ENCODE assay signal across 24 cellular contexts in genomic region chr22:41934284-41935014, GRCh38. TPM values are rescaled to one million over a fixed set of nuclear protein-coding genes. Genes with fewer than 3 reads are reported as not detected.
A peak's percentile ranks its signal among the peaks of the same experiment; 100 is the strongest.
DNase-seq lines count a peak whose midpoint lies in the region; ATAC-seq, FAIRE-seq and TF ChIP-seq lines count a peak whose summit lies in the region.
"Had no signal": no experiment of that assay in that cellular context is flagged by ENCODE, and none has a peak within 500 bp of the region (broad histone marks: within the 10 kb centered on the region; RNA-seq: fewer than 3 reads in every experiment).

No MANE protein-coding gene starts in this region.

- no peak overlapping the region for H2AFZ ChIP-seq in HepG2 (ENCODE audit: low read length)

- H3K4me1 ChIP-seq in HepG2 (ENCODE audit: insufficient read depth, low read length) (no peaks in the 10 kb centered on the region), right lobe of liver (no peaks in the 10 kb centered on the region), left ventricle myocardium inferior (peaks cover 35% of the 10 kb centered on the region)
- H3K4me1 ChIP-seq: HAP-1, SJSA1, thyroid gland had no signal

- H3K9ac ChIP-seq in HepG2 (ENCODE audit: insufficient read depth, low read depth, low read length), result no peak overlapping the region

- in situ Hi-C loops in HepG2 (cut with HindIII; ENCODE audit: extremely low pct_ligation_motif_present, low pct_unique_long_range_greater_than_20kb), result no loop called here

- no peak overlapping the region for H3K4me3 ChIP-seq in HepG2 (replicated peaks in 1 of 3; ENCODE audit: insufficient read depth in 1 of 3, low read depth in 2 of 3, low read length in 3 of 3)
- no peak overlapping the region for H3K4me3 ChIP-seq in right lobe of liver
- no peak overlapping the region for H3K4me3 ChIP-seq in WERI-Rb-1 (ENCODE audit: low read depth, low read length)
- H3K4me3 ChIP-seq in left ventricle myocardium inferior, result peak overlapping the region; percentile 29
- H3K4me3 ChIP-seq: HAP-1, SJSA1, thyroid gland had no signal

- ATAC-seq in HepG2 (no peak), right lobe of liver (no peak), GM18861 (IDR thresholded peaks at IDR 0.05; ENCODE audit: unreplicated experiment) (no peak)
- ATAC-seq: PC-3 had no signal

- WGBS in HepG2 (ENCODE audit: low lambda C conversion rate), result 97% methylated on average over 14 of the region's 17 CpGs
- WGBS in right lobe of liver (ENCODE audit: insufficient coverage, low coverage, low lambda C conversion rate, missing lambda C conversion rate), result 90% methylated on average over 6 of the region's 17 CpGs

- no peaks in the 10 kb centered on the region for H3K9me3 ChIP-seq in HepG2 (ENCODE audit: low read length)
- no peaks in the 10 kb centered on the region for H3K9me3 ChIP-seq in right lobe of liver
- no peaks in the 10 kb centered on the region for H3K9me3 ChIP-seq in WERI-Rb-1 (ENCODE audit: severe bottlenecking)
- no peaks in the 10 kb centered on the region for H3K9me3 ChIP-seq in left ventricle myocardium inferior (replicated peaks)
- H3K9me3 ChIP-seq: HAP-1, SJSA1, thyroid gland had no signal

- no peak overlapping the region for H3K4me2 ChIP-seq in HepG2 (ENCODE audit: low read depth, low read length)

- H3K27me3 ChIP-seq in HepG2 (ENCODE audit: control insufficient read depth in 1 of 2, insufficient read depth in 2 of 2, low read length in 2 of 2) (no peaks in the 10 kb centered on the region), right lobe of liver (no peaks in the 10 kb centered on the region), WERI-Rb-1 (ENCODE audit: insufficient read depth, low read depth, severe bottlenecking) (no peaks in the 10 kb centered on the region), left ventricle myocardium inferior (ENCODE audit: low read depth) (no peaks in the 10 kb centered on the region)
- H3K27me3 ChIP-seq: SJSA1, thyroid gland had no signal

- POLR2A ChIA-PET in HepG2 (lab: Yijun Ruan, JAX), result no interaction called here

- no TSS peak for BruUV-seq in HepG2 (replicated peaks; lab: Mats Ljungman, UMichigan)

- peaks cover 6 to 17% of the 10 kb centered on the region in 2 experiments; a peak in 3 of 5 replicates for H3K36me3 ChIP-seq in HepG2 (replicated peaks in 1 of 2; ENCODE audit: control insufficient read depth in 1 of 2, insufficient read depth in 2 of 2, low read length in 2 of 2)
- no peaks in the 10 kb centered on the region for H3K36me3 ChIP-seq in right lobe of liver
- H3K36me3 ChIP-seq in WERI-Rb-1, result peaks cover 52% of the 10 kb centered on the region
- H3K36me3 ChIP-seq in left ventricle myocardium inferior, result no peaks in the 10 kb centered on the region
- H3K36me3 ChIP-seq: thyroid gland had no signal

- TF ChIP-seq POLR2A in HepG2 (IDR thresholded peaks at IDR 0.05; ENCODE audit: insufficient read depth in 1 of 2, low read depth in 2 of 2, low read length in 2 of 2) (no peak), right lobe of liver (IDR thresholded peaks at IDR 0.05) (no peak)

- no peaks in the 10 kb centered on the region for H4K20me1 ChIP-seq in HepG2 (ENCODE audit: insufficient read depth, low read length)

- H3K27ac ChIP-seq in HepG2 (ENCODE audit: extremely low read length, insufficient read depth, low read length) (no peak overlapping the region), right lobe of liver (no peak overlapping the region), WERI-Rb-1 (no peak overlapping the region), left ventricle myocardium inferior (replicated peaks) (peak overlapping the region; percentile 88)
- H3K27ac ChIP-seq: HL-60, SJSA1, thyroid gland had no signal

- DNase-seq in HepG2 (ENCODE audit: low spot score) (no peak), right lobe of liver (no peak), WERI-Rb-1 (peak; percentile 63), left ventricle myocardium inferior (no peak), NCI-H1105 (lab: John Stamatoyannopoulos, UW) (no peak), NCI-H345 treated with DMSO at 0.1 percent for 48 hours (lab: John Stamatoyannopoulos, UW; ENCODE audit: unreplicated experiment) (no peak)
- DNase-seq in stimulated activated CD4-positive, alpha-beta T cell treated with anti-CD3 and anti-CD28 coated beads, Interleukin-2, amount 100 ng/mL, for 24 hours, result no peak
- DNase-seq: ACHN; activated CD8-positive, alpha-beta memory T cell treated with anti-CD3 and anti-CD28 coated beads, Interleukin-2, amount 50 U/mL, for 48 hours; activated gamma-delta T cell; CD8-positive, alpha-beta T cell; DMS79 treated with DMSO at 0.1 percent for 48 hours; KBM-7; mammary epithelial cell; naive thymus-derived CD8-positive, alpha-beta T cell; NCI-H1048; PC-3; T-helper 9 cell; thyroid gland had no signal

- FAIRE-seq in HepG2 (lab: Jason Lieb, UNC), result no peak

- H3K79me2 ChIP-seq in HepG2 (ENCODE audit: insufficient read depth, low read length), result no peaks in the 10 kb centered on the region

- CTCF ChIA-PET in HepG2 (lab: Yijun Ruan, JAX; ENCODE audit: low intra/inter-chr PET ratio, low total read pairs), result no interaction called here

- TF ChIP-seq EP300 in HepG2 (IDR thresholded peaks at IDR 0.05; ENCODE audit: low read depth in 2 of 2, low read length in 2 of 2), result no peak
- TF ChIP-seq EP300 in HepG2 (CRISPR knock-in tag; IDR thresholded peaks at IDR 0.05; ENCODE audit: borderline replicate concordance), result no peak

- TF ChIP-seq CTCF in HepG2 (CRISPR knock-in tag; IDR thresholded peaks at IDR 0.05) (no peak), right lobe of liver (IDR thresholded peaks at IDR 0.05) (no peak), WERI-Rb-1 (IDR thresholded peaks at IDR 0.05; ENCODE audit: low read depth, low read length) (no peak), left ventricle myocardium inferior (IDR thresholded peaks at IDR 0.05; ENCODE audit: borderline replicate concordance) (no peak)

- intact Hi-C loops in HepG2 (cut with micrococcal nuclease; ENCODE audit: unreplicated experiment), result no loop called here
- intact Hi-C loops in right lobe of liver (cut with DNase I), result loop anchor here (5.0 kb wide), 2 partner anchors 107 to 237 kb away; partner anchors contain the start of gene MEI1 (in 1 of the 2)
- intact Hi-C loops in left ventricle myocardium inferior (cut with micrococcal nuclease), result no loop called here

- TF ChIP-seq RAD21 in HepG2 (CRISPR knock-in tag; IDR thresholded peaks at IDR 0.05), result no peak

RNA-seq across cellular contexts. Expression of gene TNFRSF13C, which starts 7.8 kb away (rescaled TPM):
- total RNA-seq in HepG2 (2016; rRNA removed; fragmentation: Illumina TruSeq; extraction: Trizol) (0.11 TPM in 1 of 2 replicates, not detected in the other), right lobe of liver (under 1 TPM in 4 of 6 experiments, not detected in 2; 0.04 to 0.22 (median 0.18) TPM), left ventricle myocardium inferior (0.55 TPM)
- total RNA-seq in HepG2 (2016; cell fraction: cytosol; rRNA removed; fragmentation: Illumina TruSeq; extraction: Trizol; ENCODE audit: low read depth), result 0.10 TPM in 1 of 2 replicates, not detected in the other
- 0.17 TPM in 1 of 2 replicates, not detected in the other for total RNA-seq in HepG2 (2016; cell fraction: insoluble cytoplasmic fraction; rRNA removed; fragmentation: Illumina TruSeq; extraction: Trizol)
- 0.07 and 0.09 TPM in 2 replicates for total RNA-seq in HepG2 (2016; cell fraction: membrane; rRNA removed; fragmentation: Illumina TruSeq; extraction: Trizol)
- total RNA-seq in HepG2 (2016; cell fraction: nucleus; rRNA removed; fragmentation: Illumina TruSeq; extraction: Trizol), result 0.25 and 0.38 TPM in 2 replicates
- 0.22 and 0.29 TPM in 2 replicates for polyA plus RNA-seq in HepG2 (2011; rRNA removed)
- 0.03 and 0.04 TPM in 2 replicates for polyA plus RNA-seq in HepG2 (2011; cell fraction: cytosol; rRNA removed)
- polyA plus RNA-seq in HepG2 (2011; cell fraction: nucleus; rRNA removed), result 1.2 and 1.7 TPM in 2 replicates
- 0.16 and 0.31 TPM in 2 replicates for polyA plus RNA-seq in HepG2 (2012)
- not detected in 2 replicates for polyA plus RNA-seq in HepG2 (2016; cell fraction: cytosol; fragmentation: Illumina TruSeq; extraction: Trizol; ENCODE audit: low read depth)
- 0.05 TPM in 1 of 2 replicates, not detected in the other for polyA plus RNA-seq in HepG2 (2016; cell fraction: insoluble cytoplasmic fraction; fragmentation: Illumina TruSeq; extraction: Trizol; ENCODE audit: low read depth)
- polyA plus RNA-seq in HepG2 (2016; cell fraction: membrane; fragmentation: Illumina TruSeq; extraction: Trizol; ENCODE audit: low read depth), result 0.05 and 0.06 TPM in 2 replicates
- 1.1 and 1.2 TPM in 2 replicates for polyA plus RNA-seq in HepG2 (2016; cell fraction: nucleus; fragmentation: Illumina TruSeq; extraction: Trizol; ENCODE audit: insufficient read depth, low read depth)
- 0.46 and 1.4 TPM in 2 replicates for polyA minus RNA-seq in HepG2 (2011; rRNA and poly(A)+ RNA removed; ENCODE audit: low replicate concordance)
- 0.20 TPM in 1 of 2 replicates, not detected in the other for polyA minus RNA-seq in HepG2 (2011; cell fraction: cytosol; rRNA and poly(A)+ RNA removed)
- polyA minus RNA-seq in HepG2 (2011; cell fraction: nucleus; rRNA and poly(A)+ RNA removed), result 0.26 and 0.37 TPM in 2 replicates
- total RNA-seq: thyroid gland had no signal

RNA-seq across cellular contexts. Expression of gene CENPM, which starts 12.5 kb away (rescaled TPM):
- 37.3 and 41.8 TPM in 2 replicates for total RNA-seq in HepG2 (2016; rRNA removed; fragmentation: Illumina TruSeq; extraction: Trizol)
- 13.0 and 13.7 TPM in 2 replicates for total RNA-seq in HepG2 (2016; cell fraction: cytosol; rRNA removed; fragmentation: Illumina TruSeq; extraction: Trizol; ENCODE audit: low read depth)
- 37.1 and 38.5 TPM in 2 replicates for total RNA-seq in HepG2 (2016; cell fraction: insoluble cytoplasmic fraction; rRNA removed; fragmentation: Illumina TruSeq; extraction: Trizol)
- total RNA-seq in HepG2 (2016; cell fraction: membrane; rRNA removed; fragmentation: Illumina TruSeq; extraction: Trizol), result 17.3 and 25.3 TPM in 2 replicates
- 25.4 and 26.0 TPM in 2 replicates for total RNA-seq in HepG2 (2016; cell fraction: nucleus; rRNA removed; fragmentation: Illumina TruSeq; extraction: Trizol)
- polyA plus RNA-seq in HepG2 (2011; rRNA removed), result 10.6 and 11.2 TPM in 2 replicates
- 6.7 and 15.2 TPM in 2 replicates for polyA plus RNA-seq in HepG2 (2011; cell fraction: cytosol; rRNA removed)
- 15.5 and 21.0 TPM in 2 replicates for polyA plus RNA-seq in HepG2 (2011; cell fraction: nucleus; rRNA removed)
- polyA plus RNA-seq in HepG2 (2012), result 4.9 and 8.1 TPM in 2 replicates
- polyA plus RNA-seq in HepG2 (2016; cell fraction: cytosol; fragmentation: Illumina TruSeq; extraction: Trizol; ENCODE audit: low read depth), result 11.6 and 12.9 TPM in 2 replicates
- 35.7 and 42.0 TPM in 2 replicates for polyA plus RNA-seq in HepG2 (2016; cell fraction: insoluble cytoplasmic fraction; fragmentation: Illumina TruSeq; extraction: Trizol; ENCODE audit: low read depth)
- polyA plus RNA-seq in HepG2 (2016; cell fraction: membrane; fragmentation: Illumina TruSeq; extraction: Trizol; ENCODE audit: low read depth), result 15.9 TPM in 2 replicates
- polyA plus RNA-seq in HepG2 (2016; cell fraction: nucleus; fragmentation: Illumina TruSeq; extraction: Trizol; ENCODE audit: insufficient read depth, low read depth), result 29.0 and 31.5 TPM in 2 replicates
- polyA minus RNA-seq in HepG2 (2011; rRNA and poly(A)+ RNA removed; ENCODE audit: low replicate concordance), result 31.7 and 74.0 TPM in 2 replicates
- 4.4 and 9.0 TPM in 2 replicates for polyA minus RNA-seq in HepG2 (2011; cell fraction: cytosol; rRNA and poly(A)+ RNA removed)
- polyA minus RNA-seq in HepG2 (2011; cell fraction: nucleus; rRNA and poly(A)+ RNA removed), result 7.8 and 10.3 TPM in 2 replicates
- total RNA-seq in right lobe of liver, result 1 to 10 TPM in 2 of 6 experiments, under 1 TPM in 2, not detected in 2; 0.29 to 3.7 (median 1.8) TPM
- total RNA-seq in left ventricle myocardium inferior, result 0.47 TPM

RNA-seq across cellular contexts. Expression of gene SHISA8, which starts 19.6 kb away (rescaled TPM):
- total RNA-seq in HepG2 (2016; rRNA removed; fragmentation: Illumina TruSeq; extraction: Trizol) (not detected in 2 replicates), right lobe of liver (not detected), left ventricle myocardium inferior (2.2 TPM)
- total RNA-seq in HepG2 (2016; cell fraction: cytosol; rRNA removed; fragmentation: Illumina TruSeq; extraction: Trizol; ENCODE audit: low read depth), result not detected in 2 replicates
- not detected in 2 replicates for total RNA-seq in HepG2 (2016; cell fraction: insoluble cytoplasmic fraction; rRNA removed; fragmentation: Illumina TruSeq; extraction: Trizol)
- not detected in 2 replicates for total RNA-seq in HepG2 (2016; cell fraction: membrane; rRNA removed; fragmentation: Illumina TruSeq; extraction: Trizol)
- not detected in 2 replicates for total RNA-seq in HepG2 (2016; cell fraction: nucleus; rRNA removed; fragmentation: Illumina TruSeq; extraction: Trizol)
- polyA plus RNA-seq in HepG2 (2011; rRNA removed), result not detected in 2 replicates
- polyA plus RNA-seq in HepG2 (2011; cell fraction: cytosol; rRNA removed), result not detected in 2 replicates
- not detected in 2 replicates for polyA plus RNA-seq in HepG2 (2011; cell fraction: nucleus; rRNA removed)
- polyA plus RNA-seq in HepG2 (2012), result not detected in 2 replicates
- polyA plus RNA-seq in HepG2 (2016; cell fraction: cytosol; fragmentation: Illumina TruSeq; extraction: Trizol; ENCODE audit: low read depth), result not detected in 2 replicates
- not detected in 2 replicates for polyA plus RNA-seq in HepG2 (2016; cell fraction: insoluble cytoplasmic fraction; fragmentation: Illumina TruSeq; extraction: Trizol; ENCODE audit: low read depth)
- polyA plus RNA-seq in HepG2 (2016; cell fraction: membrane; fragmentation: Illumina TruSeq; extraction: Trizol; ENCODE audit: low read depth), result not detected in 2 replicates
- not detected in 2 replicates for polyA plus RNA-seq in HepG2 (2016; cell fraction: nucleus; fragmentation: Illumina TruSeq; extraction: Trizol; ENCODE audit: insufficient read depth, low read depth)
- not detected in 2 replicates for polyA minus RNA-seq in HepG2 (2011; rRNA and poly(A)+ RNA removed; ENCODE audit: low replicate concordance)
- polyA minus RNA-seq in HepG2 (2011; cell fraction: cytosol; rRNA and poly(A)+ RNA removed), result not detected in 2 replicates
- polyA minus RNA-seq in HepG2 (2011; cell fraction: nucleus; rRNA and poly(A)+ RNA removed), result not detected in 2 replicates
- total RNA-seq: mammary epithelial cell, PC-3, progenitor cell of endocrine pancreas, SJSA1, thyroid gland had no signal
- polyA plus RNA-seq: mammary epithelial cell; naive thymus-derived CD8-positive, alpha-beta T cell had no signal

RNA-seq across cellular contexts. Expression of gene SEPTIN3, which starts 34.8 kb away (rescaled TPM):
- total RNA-seq in HepG2 (2016; rRNA removed; fragmentation: Illumina TruSeq; extraction: Trizol), result not detected in 2 replicates
- total RNA-seq in HepG2 (2016; cell fraction: cytosol; rRNA removed; fragmentation: Illumina TruSeq; extraction: Trizol; ENCODE audit: low read depth), result not detected in 2 replicates
- total RNA-seq in HepG2 (2016; cell fraction: insoluble cytoplasmic fraction; rRNA removed; fragmentation: Illumina TruSeq; extraction: Trizol), result not detected in 2 replicates
- total RNA-seq in HepG2 (2016; cell fraction: membrane; rRNA removed; fragmentation: Illumina TruSeq; extraction: Trizol), result 0.03 TPM in 1 of 2 replicates, not detected in the other
- total RNA-seq in HepG2 (2016; cell fraction: nucleus; rRNA removed; fragmentation: Illumina TruSeq; extraction: Trizol), result not detected in 2 replicates
- 0.04 and 0.08 TPM in 2 replicates for polyA plus RNA-seq in HepG2 (2011; rRNA removed)
- polyA plus RNA-seq in HepG2 (2011; cell fraction: cytosol; rRNA removed), result 0.01 and 0.04 TPM in 2 replicates
- polyA plus RNA-seq in HepG2 (2011; cell fraction: nucleus; rRNA removed), result 0.14 TPM in 1 of 2 replicates, not detected in the other
- 0.08 TPM in 1 of 2 replicates, not detected in the other for polyA plus RNA-seq in HepG2 (2012)
- polyA plus RNA-seq in HepG2 (2016; cell fraction: cytosol; fragmentation: Illumina TruSeq; extraction: Trizol; ENCODE audit: low read depth), result not detected in 2 replicates
- 0.07 TPM in 1 of 2 replicates, not detected in the other for polyA plus RNA-seq in HepG2 (2016; cell fraction: insoluble cytoplasmic fraction; fragmentation: Illumina TruSeq; extraction: Trizol; ENCODE audit: low read depth)
- 0.07 TPM in 1 of 2 replicates, not detected in the other for polyA plus RNA-seq in HepG2 (2016; cell fraction: membrane; fragmentation: Illumina TruSeq; extraction: Trizol; ENCODE audit: low read depth)
- polyA plus RNA-seq in HepG2 (2016; cell fraction: nucleus; fragmentation: Illumina TruSeq; extraction: Trizol; ENCODE audit: insufficient read depth, low read depth), result 0.09 TPM in 1 of 2 replicates, not detected in the other
- polyA minus RNA-seq in HepG2 (2011; rRNA and poly(A)+ RNA removed; ENCODE audit: low replicate concordance), result 0.04 and 2.7 TPM in 2 replicates
- polyA minus RNA-seq in HepG2 (2011; cell fraction: cytosol; rRNA and poly(A)+ RNA removed), result not detected in 2 replicates
- polyA minus RNA-seq in HepG2 (2011; cell fraction: nucleus; rRNA and poly(A)+ RNA removed), result not detected in 2 replicates
- under 1 TPM in 3 of 6 experiments, not detected in 3; 0.06 to 0.16 (median 0.07) TPM for total RNA-seq in right lobe of liver
- total RNA-seq in left ventricle myocardium inferior, result not detected
- total RNA-seq: SJSA1 had no signal
- polyA plus RNA-seq: naive thymus-derived CD8-positive, alpha-beta T cell had no signal

Comparison
In these comparisons a context has a peak if more than half of its experiments do, and no peak if none do; other contexts are left out.
1. intact Hi-C loops: an anchor here in right lobe of liver (5.0 kb wide); none called in HepG2 and left ventricle myocardium inferior.